In genomic region chr1:115706774-115707425, GRCh38 we compare ENCODE assay signal across 8 cellular contexts.
DNase-seq lines count a peak whose midpoint lies in the region; ATAC-seq and TF ChIP-seq lines count a peak whose summit lies in the region.

No MANE protein-coding gene starts in this region.

- H3K27ac Mint-ChIP-seq in activated T-helper 2 cell treated with anti-CD3 and anti-CD28 coated beads, Interferon-gamma antibody, Interleukin-2, Interleukin-4, amounts not matched to agents 10 μg/mL and 5 μg/mL and 100 μg/mL, durations not matched to agents 14 hours and 24 hours and 36 hours: no peak overlapping the region

- H3K4me1 ChIP-seq in colonic mucosa: no peaks in the 10 kb centered on the region

- intact Hi-C loops in colonic mucosa (cut with DNase I): no loop called here
- intact Hi-C loops in activated T-helper 2 cell treated with anti-CD3 and anti-CD28 coated beads, Interferon-gamma antibody, Interleukin-2, Interleukin-4, amounts not matched to agents 10 μg/mL and 5 μg/mL and 100 μg/mL, durations not matched to agents 14 hours and 24 hours and 36 hours (cut with micrococcal nuclease): loop anchor here (1.0 kb wide), 1 partner anchor 99 kb away; no protein-coding TSS in a partner anchor

- H3K9me3 ChIP-seq in colonic mucosa: no peaks in the 10 kb centered on the region

- H3K4me1 Mint-ChIP-seq in activated T-helper 2 cell treated with anti-CD3 and anti-CD28 coated beads, Interferon-gamma antibody, Interleukin-2, Interleukin-4, amounts not matched to agents 10 μg/mL and 5 μg/mL and 100 μg/mL, durations not matched to agents 14 hours and 24 hours and 36 hours (ENCODE audit: low read depth): peaks cover 6% of the 10 kb centered on the region

- peak; percentile 71 for TF ChIP-seq CTCF in colonic mucosa (IDR thresholded peaks at IDR 0.05)

- H3K36me3 ChIP-seq in colonic mucosa: no peaks in the 10 kb centered on the region

- DNase-seq in DMS53 (lab: John Stamatoyannopoulos, UW) (peak; percentile 31), DMS53 treated with DMSO at 0.1 percent for 48 hours (lab: John Stamatoyannopoulos, UW; ENCODE audit: unreplicated experiment) (no peak), NCI-H526 treated with DMSO at 0.1 percent for 48 hours (lab: John Stamatoyannopoulos, UW) (peak; percentile 53), colonic mucosa (no peak), medulla oblongata (ENCODE audit: extremely low spot score) (peak; percentile 36)
- no peak for DNase-seq in activated T-helper 2 cell treated with anti-CD3 and anti-CD28 coated beads, Interferon-gamma antibody, Interleukin-2, Interleukin-4, amounts not matched to agents 10 μg/mL and 5 μg/mL and 100 μg/mL, durations not matched to agents 14 hours and 24 hours and 36 hours (ENCODE audit: low spot score)

- no peaks in the 10 kb centered on the region for H3K27me3 ChIP-seq in colonic mucosa

- H3K4me3 Mint-ChIP-seq in activated T-helper 2 cell treated with anti-CD3 and anti-CD28 coated beads, Interferon-gamma antibody, Interleukin-2, Interleukin-4, amounts not matched to agents 10 μg/mL and 5 μg/mL and 100 μg/mL, durations not matched to agents 14 hours and 24 hours and 36 hours (ENCODE audit: low read depth): no peak overlapping the region

- H3K36me3 Mint-ChIP-seq in activated T-helper 2 cell treated with anti-CD3 and anti-CD28 coated beads, Interferon-gamma antibody, Interleukin-2, Interleukin-4, amounts not matched to agents 10 μg/mL and 5 μg/mL and 100 μg/mL, durations not matched to agents 14 hours and 24 hours and 36 hours (ENCODE audit: low read depth): no peaks in the 10 kb centered on the region

- peaks cover 20% of the 10 kb centered on the region for H3K27me3 Mint-ChIP-seq in activated T-helper 2 cell treated with anti-CD3 and anti-CD28 coated beads, Interferon-gamma antibody, Interleukin-2, Interleukin-4, amounts not matched to agents 10 μg/mL and 5 μg/mL and 100 μg/mL, durations not matched to agents 14 hours and 24 hours and 36 hours (ENCODE audit: low read depth)

- no peaks in the 10 kb centered on the region for H3K9me3 Mint-ChIP-seq in activated T-helper 2 cell treated with anti-CD3 and anti-CD28 coated beads, Interferon-gamma antibody, Interleukin-2, Interleukin-4, amounts not matched to agents 10 μg/mL and 5 μg/mL and 100 μg/mL, durations not matched to agents 14 hours and 24 hours and 36 hours

- H3K9ac ChIP-seq in colonic mucosa (ENCODE audit: low read depth in 2 of 2, low read length in 2 of 2): no peak overlapping the region

- no peak overlapping the region for H3K27ac ChIP-seq in colonic mucosa

- H3K4me3 ChIP-seq in colonic mucosa: no peak overlapping the region

- ATAC-seq in HG02798 (IDR thresholded peaks at IDR 0.05; ENCODE audit: poor library complexity, unreplicated experiment) (peak; percentile 71), HG03439 (IDR thresholded peaks at IDR 0.05; ENCODE audit: unreplicated experiment) (no peak)

Comparison
In these comparisons a context has a peak if more than half of its experiments do, and no peak if none do; other contexts are left out.
1. DNase-seq: peak in DMS53 (single experiment), NCI-H526 treated with DMSO at 0.1 percent for 48 hours (single experiment) and medulla oblongata (single experiment); none in DMS53 treated with DMSO at 0.1 percent for 48 hours (single experiment), colonic mucosa (single experiment) and activated T-helper 2 cell treated with anti-CD3 and anti-CD28 coated beads, Interferon-gamma antibody, Interleukin-2, Interleukin-4, amounts not matched to agents 10 μg/mL and 5 μg/mL and 100 μg/mL, durations not matched to agents 14 hours and 24 hours and 36 hours (single experiment).